In the genomic region with DNA sequence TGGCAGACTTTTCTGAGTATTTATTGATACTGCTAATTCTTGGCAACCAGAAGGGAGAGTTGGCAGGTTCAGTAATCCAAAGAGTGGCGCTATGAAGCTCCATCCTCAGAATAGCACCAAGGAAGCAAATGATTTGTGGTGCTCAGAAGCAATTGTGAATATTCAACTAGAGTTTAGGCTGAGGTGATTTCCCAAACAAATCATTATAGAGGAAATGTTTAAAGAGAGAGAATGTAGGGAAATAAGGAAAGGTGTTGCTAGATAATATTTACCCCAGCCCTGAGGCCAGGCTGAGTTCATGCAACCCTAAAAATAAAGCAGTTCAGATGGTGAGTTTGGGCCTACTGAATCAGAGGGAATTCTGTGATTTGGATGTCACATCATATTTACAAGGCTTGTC, we compare ENCODE assay signal across 3 cellular contexts.
"Had no signal": no experiment of that assay in that cellular context is flagged by ENCODE, and none has a peak within 500 bp of the region (broad histone marks: within the 10 kb centered on the region; RNA-seq: fewer than 3 reads in every experiment).

No MANE protein-coding gene starts in this region.

- DNase-seq: H9, HCEC 1CT, IMR-90 had no signal
